1 cellular context compared by ENCODE assay signal in the genomic region with DNA sequence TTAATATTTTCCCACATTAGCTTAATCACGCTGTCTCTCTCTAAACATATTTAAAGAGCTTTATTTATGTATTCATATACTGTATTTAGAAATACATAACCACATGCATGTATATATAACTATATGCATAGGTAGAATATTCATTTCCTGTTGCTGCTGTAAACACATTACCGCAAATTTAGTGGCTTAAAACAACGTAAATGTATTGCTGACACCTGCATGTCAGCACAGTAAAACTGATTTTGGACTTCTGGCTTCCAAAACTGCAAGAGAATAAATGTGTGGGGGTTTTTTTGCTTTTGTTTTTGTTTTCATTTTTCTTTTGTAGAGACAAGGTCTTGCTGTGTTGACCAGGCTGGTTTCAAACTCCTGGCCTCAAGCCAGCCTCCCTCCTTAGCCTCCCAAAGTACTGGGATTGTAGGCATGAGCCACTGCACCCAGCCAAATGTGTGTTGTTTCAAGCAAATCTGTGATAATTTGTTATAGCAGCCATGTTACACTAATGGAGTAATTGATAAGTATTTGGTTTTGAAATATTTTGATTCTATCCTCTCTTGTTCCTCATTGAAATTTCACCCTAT.
TF ChIP-seq lines count a peak whose summit lies in the region.

No MANE protein-coding gene starts in this region.

TF ChIP-seq in WTC11, 78 proteins besides CTCF, POLR2A, EP300 and RAD21 (continued from another document):
- TF ChIP-seq, protein P1, sequence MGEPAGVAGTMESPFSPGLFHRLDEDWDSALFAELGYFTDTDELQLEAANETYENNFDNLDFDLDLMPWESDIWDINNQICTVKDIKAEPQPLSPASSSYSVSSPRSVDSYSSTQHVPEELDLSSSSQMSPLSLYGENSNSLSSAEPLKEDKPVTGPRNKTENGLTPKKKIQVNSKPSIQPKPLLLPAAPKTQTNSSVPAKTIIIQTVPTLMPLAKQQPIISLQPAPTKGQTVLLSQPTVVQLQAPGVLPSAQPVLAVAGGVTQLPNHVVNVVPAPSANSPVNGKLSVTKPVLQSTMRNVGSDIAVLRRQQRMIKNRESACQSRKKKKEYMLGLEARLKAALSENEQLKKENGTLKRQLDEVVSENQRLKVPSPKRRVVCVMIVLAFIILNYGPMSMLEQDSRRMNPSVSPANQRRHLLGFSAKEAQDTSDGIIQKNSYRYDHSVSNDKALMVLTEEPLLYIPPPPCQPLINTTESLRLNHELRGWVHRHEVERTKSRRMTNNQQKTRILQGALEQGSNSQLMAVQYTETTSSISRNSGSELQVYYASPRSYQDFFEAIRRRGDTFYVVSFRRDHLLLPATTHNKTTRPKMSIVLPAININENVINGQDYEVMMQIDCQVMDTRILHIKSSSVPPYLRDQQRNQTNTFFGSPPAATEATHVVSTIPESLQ (CRISPR knock-in tag; IDR thresholded peaks at IDR 0.05) = no peak
- TF ChIP-seq, protein P2, sequence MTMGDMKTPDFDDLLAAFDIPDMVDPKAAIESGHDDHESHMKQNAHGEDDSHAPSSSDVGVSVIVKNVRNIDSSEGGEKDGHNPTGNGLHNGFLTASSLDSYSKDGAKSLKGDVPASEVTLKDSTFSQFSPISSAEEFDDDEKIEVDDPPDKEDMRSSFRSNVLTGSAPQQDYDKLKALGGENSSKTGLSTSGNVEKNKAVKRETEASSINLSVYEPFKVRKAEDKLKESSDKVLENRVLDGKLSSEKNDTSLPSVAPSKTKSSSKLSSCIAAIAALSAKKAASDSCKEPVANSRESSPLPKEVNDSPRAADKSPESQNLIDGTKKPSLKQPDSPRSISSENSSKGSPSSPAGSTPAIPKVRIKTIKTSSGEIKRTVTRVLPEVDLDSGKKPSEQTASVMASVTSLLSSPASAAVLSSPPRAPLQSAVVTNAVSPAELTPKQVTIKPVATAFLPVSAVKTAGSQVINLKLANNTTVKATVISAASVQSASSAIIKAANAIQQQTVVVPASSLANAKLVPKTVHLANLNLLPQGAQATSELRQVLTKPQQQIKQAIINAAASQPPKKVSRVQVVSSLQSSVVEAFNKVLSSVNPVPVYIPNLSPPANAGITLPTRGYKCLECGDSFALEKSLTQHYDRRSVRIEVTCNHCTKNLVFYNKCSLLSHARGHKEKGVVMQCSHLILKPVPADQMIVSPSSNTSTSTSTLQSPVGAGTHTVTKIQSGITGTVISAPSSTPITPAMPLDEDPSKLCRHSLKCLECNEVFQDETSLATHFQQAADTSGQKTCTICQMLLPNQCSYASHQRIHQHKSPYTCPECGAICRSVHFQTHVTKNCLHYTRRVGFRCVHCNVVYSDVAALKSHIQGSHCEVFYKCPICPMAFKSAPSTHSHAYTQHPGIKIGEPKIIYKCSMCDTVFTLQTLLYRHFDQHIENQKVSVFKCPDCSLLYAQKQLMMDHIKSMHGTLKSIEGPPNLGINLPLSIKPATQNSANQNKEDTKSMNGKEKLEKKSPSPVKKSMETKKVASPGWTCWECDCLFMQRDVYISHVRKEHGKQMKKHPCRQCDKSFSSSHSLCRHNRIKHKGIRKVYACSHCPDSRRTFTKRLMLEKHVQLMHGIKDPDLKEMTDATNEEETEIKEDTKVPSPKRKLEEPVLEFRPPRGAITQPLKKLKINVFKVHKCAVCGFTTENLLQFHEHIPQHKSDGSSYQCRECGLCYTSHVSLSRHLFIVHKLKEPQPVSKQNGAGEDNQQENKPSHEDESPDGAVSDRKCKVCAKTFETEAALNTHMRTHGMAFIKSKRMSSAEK (CRISPR knock-in tag; IDR thresholded peaks at IDR 0.05; ENCODE audit: borderline replicate concordance) = no peak
